In genomic region chr19:11848200-11848593, GRCh38 we compare ENCODE assay signal across 9 cellular contexts. TPM values are rescaled to one million over a fixed set of nuclear protein-coding genes. Genes with fewer than 3 reads are reported as not detected.
DNase-seq lines count a peak whose midpoint lies in the region; ATAC-seq and TF ChIP-seq lines count a peak whose summit lies in the region.
"Had no signal": no experiment of that assay in that cellular context is flagged by ENCODE, and none has a peak within 500 bp of the region (broad histone marks: within the 10 kb centered on the region; RNA-seq: fewer than 3 reads in every experiment).

No MANE protein-coding gene starts in this region.

- H2BK5ac ChIP-seq in mesenchymal stem cell (ENCODE audit: low read depth, low read length, poor library complexity, severe bottlenecking): no peak overlapping the region

- peaks cover 22% of the 10 kb centered on the region for H3K4me1 ChIP-seq in left ventricle myocardium inferior
- H3K4me1 ChIP-seq in urinary bladder (ENCODE audit: insufficient read depth): no peaks in the 10 kb centered on the region
- H3K4me1 ChIP-seq in mesenchymal stem cell (ENCODE audit: control insufficient read depth, insufficient read depth, low read depth, low read length): no peaks in the 10 kb centered on the region

- DNase-seq in left ventricle myocardium inferior (no peak), left cardiac atrium (no peak), mesothelial cell of epicardium (ENCODE audit: low spot score in 2 of 2, unreplicated experiment in 2 of 2) (no peak), mesenchymal stem cell (no peak), dermis blood vessel endothelial cell (no peak)
- no peak for DNase-seq in activated naive CD8-positive, alpha-beta T cell treated with anti-CD3 and anti-CD28 coated beads, Interleukin-2, amount 50 U/mL, for 24 hours
- DNase-seq: NK-92 treated with Interleukin-12 subunit alpha and Interleukin-12 subunit beta, amount 100 ng/mL, for 24 hours had no signal

- H3K9me3 ChIP-seq in left ventricle myocardium inferior (replicated peaks) (no peaks in the 10 kb centered on the region), mesenchymal stem cell (ENCODE audit: control insufficient read depth, low read length) (peaks cover 2% of the 10 kb centered on the region)

- no peak overlapping the region for H2AFZ ChIP-seq in mesenchymal stem cell (ENCODE audit: low read depth, low read length)

- H2BK12ac ChIP-seq in mesenchymal stem cell (ENCODE audit: low read length in 2 of 2): no peak overlapping the region

- no peak overlapping the region for H3K4me2 ChIP-seq in mesenchymal stem cell (ENCODE audit: low read length, poor library complexity, severe bottlenecking)

- H3K9ac ChIP-seq in mesenchymal stem cell (ENCODE audit: low read length): no peak overlapping the region

- H2AK5ac ChIP-seq in mesenchymal stem cell (ENCODE audit: low read length, severe bottlenecking): no peak overlapping the region

- H3K36me3 ChIP-seq in left ventricle myocardium inferior: no peaks in the 10 kb centered on the region
- no peaks in the 10 kb centered on the region for H3K36me3 ChIP-seq in urinary bladder (ENCODE audit: insufficient read depth)
- H3K36me3 ChIP-seq in mesenchymal stem cell (ENCODE audit: control insufficient read depth in 1 of 2, insufficient read depth in 2 of 2, low read depth in 1 of 2, low read length in 2 of 2): no peaks in the 10 kb centered on the region

- no peak for TF ChIP-seq CTCF in left ventricle myocardium inferior (IDR thresholded peaks at IDR 0.05; ENCODE audit: borderline replicate concordance)
- no peak for TF ChIP-seq CTCF in mesothelial cell of epicardium (IDR thresholded peaks at IDR 0.05; ENCODE audit: unreplicated experiment)

- H3K14ac ChIP-seq in mesenchymal stem cell (ENCODE audit: low read length in 2 of 2): peak overlapping the region in 1 of 2 experiments; percentile 41

- peak overlapping the region; percentile 81 for H3K27ac Mint-ChIP-seq in activated naive CD8-positive, alpha-beta T cell treated with anti-CD3 and anti-CD28 coated beads, Interleukin-2, amount 50 U/mL, for 24 hours
- H3K27ac Mint-ChIP-seq in mesothelial cell of epicardium: no peak overlapping the region

- H3K23ac ChIP-seq in mesenchymal stem cell (ENCODE audit: low read length in 2 of 2): no peak overlapping the region

- intact Hi-C loops in left ventricle myocardium inferior (cut with micrococcal nuclease): no loop called here
- intact Hi-C loops in left cardiac atrium (cut with DNase I): no loop called here

- H3K4me3 ChIP-seq in left ventricle myocardium inferior (peak overlapping the region; percentile 81), urinary bladder (ENCODE audit: low read depth, low read length) (peak overlapping the region; percentile 62), mesenchymal stem cell (ENCODE audit: insufficient read depth in 1 of 2, low read depth in 1 of 2, low read length in 2 of 2) (peak overlapping the region in 1 of 2 experiments; percentile 77)

- no peaks in the 10 kb centered on the region for H3K27me3 Mint-ChIP-seq in activated naive CD8-positive, alpha-beta T cell treated with anti-CD3 and anti-CD28 coated beads, Interleukin-2, amount 50 U/mL, for 24 hours
- H3K27me3 Mint-ChIP-seq in mesothelial cell of epicardium (ENCODE audit: low read depth): no peaks in the 10 kb centered on the region

- no peaks in the 10 kb centered on the region for H3K27me3 ChIP-seq in left ventricle myocardium inferior (ENCODE audit: low read depth)
- H3K27me3 ChIP-seq in mesenchymal stem cell (ENCODE audit: control insufficient read depth in 1 of 2, insufficient read depth in 1 of 2, low read length in 2 of 2): no peaks in the 10 kb centered on the region

- no peak overlapping the region for H3K4ac ChIP-seq in mesenchymal stem cell (ENCODE audit: low read depth in 1 of 2, low read length in 2 of 2)

- no peak overlapping the region for H2BK120ac ChIP-seq in mesenchymal stem cell (ENCODE audit: low read depth, low read length)

- H3K4me1 Mint-ChIP-seq in activated naive CD8-positive, alpha-beta T cell treated with anti-CD3 and anti-CD28 coated beads, Interleukin-2, amount 50 U/mL, for 24 hours: peaks cover 31% of the 10 kb centered on the region
- H3K4me1 Mint-ChIP-seq in mesothelial cell of epicardium: peaks cover 7% of the 10 kb centered on the region

- H3K79me1 ChIP-seq in mesenchymal stem cell (replicated peaks; ENCODE audit: low read length, poor library complexity, severe bottlenecking): no peaks in the 10 kb centered on the region

- H3K36me3 Mint-ChIP-seq in activated naive CD8-positive, alpha-beta T cell treated with anti-CD3 and anti-CD28 coated beads, Interleukin-2, amount 50 U/mL, for 24 hours (ENCODE audit: low read depth): peaks cover 18% of the 10 kb centered on the region
- H3K36me3 Mint-ChIP-seq in mesothelial cell of epicardium: peaks cover 9% of the 10 kb centered on the region

- H4K91ac ChIP-seq in mesenchymal stem cell (ENCODE audit: low read length): no peak overlapping the region

- ATAC-seq in left cardiac atrium: no peak
- ATAC-seq in activated naive CD8-positive, alpha-beta T cell treated with anti-CD3 and anti-CD28 coated beads, Interleukin-2, amount 50 U/mL, for 24 hours: no peak
- ATAC-seq in GM21723 (IDR thresholded peaks at IDR 0.05; ENCODE audit: unreplicated experiment): no peak

- no peak overlapping the region for H4K8ac ChIP-seq in mesenchymal stem cell (ENCODE audit: low read length)

- peak overlapping the region; percentile 82 for H3K4me3 Mint-ChIP-seq in activated naive CD8-positive, alpha-beta T cell treated with anti-CD3 and anti-CD28 coated beads, Interleukin-2, amount 50 U/mL, for 24 hours
- peak overlapping the region; percentile 69 for H3K4me3 Mint-ChIP-seq in mesothelial cell of epicardium

- H2BK15ac ChIP-seq in mesenchymal stem cell (ENCODE audit: low read depth, poor library complexity, severe bottlenecking): no peak overlapping the region

- no peak overlapping the region for H3K18ac ChIP-seq in mesenchymal stem cell (ENCODE audit: low read depth in 1 of 2, low read length in 2 of 2)

- peak overlapping the region; percentile 71 for H3K27ac ChIP-seq in left ventricle myocardium inferior (replicated peaks)
- no peak overlapping the region for H3K27ac ChIP-seq in urinary bladder (ENCODE audit: low read depth)
- H3K27ac ChIP-seq in mesenchymal stem cell (ENCODE audit: low read length, poor library complexity, severe bottlenecking): no peak overlapping the region

- 20% methylated on average over 11 of the region's 11 CpGs for WGBS in urinary bladder
- 91% methylated on average over 11 of the region's 11 CpGs for WGBS in mesenchymal stem cell

- peaks cover 3% of the 10 kb centered on the region for H3K9me3 Mint-ChIP-seq in activated naive CD8-positive, alpha-beta T cell treated with anti-CD3 and anti-CD28 coated beads, Interleukin-2, amount 50 U/mL, for 24 hours
- peaks cover 14% of the 10 kb centered on the region for H3K9me3 Mint-ChIP-seq in mesothelial cell of epicardium

RNA-seq across cellular contexts. Expression of gene ZNF439, which starts 0.3 kb away (rescaled TPM):
- total RNA-seq in left ventricle myocardium inferior: 4.8 TPM
- total RNA-seq in left cardiac atrium: 1 to 10 TPM; 4.1 to 4.2 TPM
- 6.2 to 8.8 TPM (median 6.4 TPM) in 3 replicates for total RNA-seq in mesothelial cell of epicardium
- total RNA-seq in urinary bladder: 26.2 TPM
- polyA plus RNA-seq in urinary bladder: 3.6 TPM
- 0.04 TPM for polyA plus RNA-seq in mesenchymal stem cell (2013, experiment 1 of 2)
- polyA plus RNA-seq in mesenchymal stem cell (2013, experiment 2 of 2): 0.03 TPM
- 2.4 and 3.1 TPM in 2 replicates for total RNA-seq in dermis blood vessel endothelial cell

RNA-seq across cellular contexts. Expression of gene ZNF440, which starts 34.1 kb away (rescaled TPM):
- total RNA-seq in left ventricle myocardium inferior (3.7 TPM), left cardiac atrium (1 to 10 TPM; 5.4 to 6.3 TPM), mesothelial cell of epicardium (20.2 to 21.6 TPM (median 20.7 TPM) in 3 replicates), urinary bladder (40.5 TPM), dermis blood vessel endothelial cell (9.0 and 12.4 TPM in 2 replicates)
- 6.6 TPM for polyA plus RNA-seq in urinary bladder
- polyA plus RNA-seq in mesenchymal stem cell (2013, experiment 1 of 2): 3.0 TPM
- 2.5 TPM for polyA plus RNA-seq in mesenchymal stem cell (2013, experiment 2 of 2)

RNA-seq across cellular contexts. Expression of gene ZNF69, which starts 39.4 kb away (rescaled TPM):
- 5.2 TPM for total RNA-seq in left ventricle myocardium inferior
- 1 to 10 TPM; 4.4 to 4.5 TPM for total RNA-seq in left cardiac atrium
- total RNA-seq in mesothelial cell of epicardium: 25.1 to 27.8 TPM (median 27.8 TPM) in 3 replicates
- 26.5 TPM for total RNA-seq in urinary bladder
- polyA plus RNA-seq in urinary bladder: 2.5 TPM
- 4.8 TPM for polyA plus RNA-seq in mesenchymal stem cell (2013, experiment 1 of 2)
- polyA plus RNA-seq in mesenchymal stem cell (2013, experiment 2 of 2): 5.0 TPM
- 13.0 and 15.8 TPM in 2 replicates for total RNA-seq in dermis blood vessel endothelial cell

RNA-seq across cellular contexts. Expression of gene ZNF491, which starts 49.9 kb away (rescaled TPM):
- 2.4 TPM for total RNA-seq in left ventricle myocardium inferior
- 1 to 10 TPM; 1.6 to 2.2 TPM for total RNA-seq in left cardiac atrium
- total RNA-seq in mesothelial cell of epicardium: 4.7 to 6.1 TPM (median 5.8 TPM) in 3 replicates
- total RNA-seq in urinary bladder: 8.6 TPM
- 1.6 TPM for polyA plus RNA-seq in urinary bladder
- polyA plus RNA-seq in mesenchymal stem cell (2013, experiment 1 of 2): 1.7 TPM
- polyA plus RNA-seq in mesenchymal stem cell (2013, experiment 2 of 2): 1.1 TPM
- 1.5 and 1.6 TPM in 2 replicates for total RNA-seq in dermis blood vessel endothelial cell
